Comparison of ENCODE assay signal across 7 cellular contexts in the genomic region with DNA sequence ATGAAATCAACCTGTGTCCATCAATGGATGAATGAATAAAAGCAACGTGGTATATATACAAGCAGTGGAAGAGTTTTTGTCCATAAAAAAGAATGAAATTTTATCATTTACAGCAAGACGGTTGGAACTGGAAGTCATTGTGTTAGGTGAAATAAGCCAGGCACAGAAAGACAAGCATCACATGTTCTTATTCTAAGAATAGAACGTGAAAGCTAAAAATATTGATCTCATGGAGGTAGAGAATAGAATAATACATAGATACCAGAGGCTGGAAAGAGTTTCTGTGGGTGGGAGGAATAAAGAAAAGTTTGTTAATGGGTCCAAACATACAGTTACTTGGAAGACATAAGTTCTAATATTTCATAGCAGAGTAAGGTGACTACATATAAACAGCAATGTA. TPM values are rescaled to one million over a fixed set of nuclear protein-coding genes. Genes with fewer than 3 reads are reported as not detected.
"Had no signal": no experiment of that assay in that cellular context is flagged by ENCODE, and none has a peak within 500 bp of the region (broad histone marks: within the 10 kb centered on the region; RNA-seq: fewer than 3 reads in every experiment).

No MANE protein-coding gene starts in this region.

RNA-seq across cellular contexts. Expression of gene AMY1B, which starts 14.4 kb away (rescaled TPM):
- total RNA-seq: GM23248, GM23338, H1, H4, H7, H9, HFFc6 had no signal

RNA-seq across cellular contexts. Expression of gene AMY1C, which starts 39.3 kb away (rescaled TPM):
- total RNA-seq: GM23248, GM23338, H1, H4, H7, H9, HFFc6 had no signal

RNA-seq across cellular contexts. Expression of gene AMY1A, which starts 54.8 kb away (rescaled TPM):
- total RNA-seq: GM23248, GM23338, H1, H4, H7, H9, HFFc6 had no signal
